In genomic region chr12:57088442-57089258, GRCh38 we compare ENCODE assay signal across 8 cellular contexts. TPM values are rescaled to one million over a fixed set of nuclear protein-coding genes. Genes with fewer than 3 reads are reported as not detected.
DNase-seq lines count a peak whose midpoint lies in the region; ATAC-seq and TF ChIP-seq lines count a peak whose summit lies in the region.

Gene NAB2, plus strand, starts transcription at chr12:57089114. Its CDS starts 158 bp downstream, at chr12:57089272.

- H3K4me2 ChIP-seq in mammary epithelial cell (ENCODE audit: insufficient read depth, low read depth, low read length) (peak within 1 kb of the TSS; percentile 92), smooth muscle cell (peak within 1 kb of the TSS; percentile 92)

- H3K4me3 Mint-ChIP-seq in immature natural killer cell = peak within 1 kb of the TSS; percentile 88 to 97 (median 95)

- H3K27ac ChIP-seq in mammary epithelial cell (ENCODE audit: insufficient read depth, low read depth, low read length) (peak within 1 kb of the TSS; percentile 97), smooth muscle cell (ENCODE audit: low read depth) (peak within 1 kb of the TSS; percentile 100)

- intact Hi-C loops in mammary epithelial cell (cut with micrococcal nuclease) = loop anchor here (1.0 kb wide), 3 partner anchors 10 to 152 kb away; partner anchors contain the start of gene NEMP1

- peaks cover 40% of the 10 kb centered on the region for H3K79me2 ChIP-seq in mammary epithelial cell (ENCODE audit: insufficient read depth, low read length)
- H3K79me2 ChIP-seq in smooth muscle cell (ENCODE audit: low read depth) = peaks cover 41% of the 10 kb centered on the region

- H3K27me3 ChIP-seq in mammary epithelial cell (ENCODE audit: insufficient read depth, low read length) (no peaks in the 10 kb centered on the region), smooth muscle cell (ENCODE audit: low read depth) (no peaks in the 10 kb centered on the region)

- H3K4me1 Mint-ChIP-seq in immature natural killer cell = peaks cover 43 to 46% of the 10 kb centered on the region in 2 donors

- H3K4me3 ChIP-seq in AG04449 (ENCODE audit: low read depth, low read length) (peak within 1 kb of the TSS; percentile 91), WI38 (ENCODE audit: low read depth, low read length) (peak within 1 kb of the TSS; percentile 98), mammary epithelial cell (replicated peaks in 1 of 3; ENCODE audit: insufficient read depth in 1 of 3, low read depth in 2 of 3, low read length in 3 of 3) (peak within 1 kb of the TSS; percentile 72 to 96 (median 88)), smooth muscle cell (peak within 1 kb of the TSS; percentile 89)

- no TSS peak for BruUV-seq in mammary epithelial cell (replicated peaks; lab: Mats Ljungman, UMichigan)

- peak; percentile 82 for DNase-seq in AG04449 (ENCODE audit: low read depth, low spot score)
- peak; percentile 91 for DNase-seq in NCI-H2227 (lab: John Stamatoyannopoulos, UW; ENCODE audit: unreplicated experiment)
- peak; percentile 90 for DNase-seq in mammary epithelial cell
- peak; percentile 90 to 93 (median 93) for DNase-seq in immature natural killer cell
- peak; percentile 88 for DNase-seq in smooth muscle cell (lab: John Stamatoyannopoulos, UW; ENCODE audit: unreplicated experiment)

- H3K9ac ChIP-seq in mammary epithelial cell (ENCODE audit: insufficient read depth, low read length) = peak within 1 kb of the TSS; percentile 77
- H3K9ac ChIP-seq in smooth muscle cell (ENCODE audit: low read depth) = peak within 1 kb of the TSS; percentile 96

- peaks cover 37% of the 10 kb centered on the region for H3F3A ChIP-seq in smooth muscle cell (ENCODE audit: low read depth)

- under 1% methylated on average over 17 of the region's 85 CpGs for WGBS in mammary epithelial cell (ENCODE audit: low coverage, missing lambda C conversion rate)
- WGBS in smooth muscle cell (ENCODE audit: low lambda C conversion rate) = under 1% methylated on average over 38 of the region's 85 CpGs

- CTCF ChIA-PET in AG04449 (lab: Yijun Ruan, JAX) = interaction anchor here (0.8 to 16.5 kb wide), 8 partner anchors 10 to 155 kb away, joined by 3 to 218 read pairs (median 4); partner anchors contain the start of genes NEMP1 and STAT6
- CTCF ChIA-PET in mammary epithelial cell (lab: Charles Lee; ENCODE audit: low non-redundant PET) = interaction anchor here (0.6 kb wide), 3 partner anchors 19 to 87 kb away, joined by 3 to 4 read pairs (median 4); partner anchors contain the start of gene STAT6

- H3K27me3 Mint-ChIP-seq in immature natural killer cell (ENCODE audit: low read depth in 3 of 3) = peaks cover 3 to 13% (median 9%) of the 10 kb centered on the region in 3 donors

- peaks cover 60% of the 10 kb centered on the region for H3K4me1 ChIP-seq in mammary epithelial cell (ENCODE audit: insufficient read depth, low read length)
- H3K4me1 ChIP-seq in smooth muscle cell (ENCODE audit: low read depth) = peaks cover 33% of the 10 kb centered on the region

- peak; percentile 41 for ATAC-seq in GM18873 (IDR thresholded peaks at IDR 0.05; ENCODE audit: low FRiP score, unreplicated experiment)
- ATAC-seq in HG03135 (IDR thresholded peaks at IDR 0.05; ENCODE audit: unreplicated experiment) = peak; percentile 44

- H3K9me3 Mint-ChIP-seq in immature natural killer cell = no peaks in the 10 kb centered on the region

- H3K36me3 ChIP-seq in mammary epithelial cell (ENCODE audit: insufficient read depth, low read length) (peaks cover 6% of the 10 kb centered on the region), smooth muscle cell (ENCODE audit: low read depth) (no peaks in the 10 kb centered on the region)

- TF ChIP-seq CTCF in AG04449 (IDR thresholded peaks at IDR 0.05; ENCODE audit: insufficient read depth, low read length, missing control alignments) = no peak
- TF ChIP-seq CTCF in WI38 (IDR thresholded peaks at IDR 0.05; ENCODE audit: low read depth, low read length) = no peak
- TF ChIP-seq CTCF in mammary epithelial cell (conservative IDR thresholded peaks at IDR 0.05 in 1 of 2, IDR thresholded peaks at IDR 0.05 in 1 of 2; ENCODE audit: extremely low read depth in 1 of 2, insufficient read depth in 1 of 2, low read depth in 1 of 2, low read length in 2 of 2) = no peak
- TF ChIP-seq CTCF in smooth muscle cell (IDR thresholded peaks at IDR 0.05; ENCODE audit: borderline replicate concordance, insufficient read depth, poor library complexity, severe bottlenecking) = no peak

- dilution Hi-C loops in mammary epithelial cell (cut with HindIII; ENCODE audit: low sequenced_read_pairs) = no loop called here

- in situ Hi-C loops in mammary epithelial cell (cut with MboI; ENCODE audit: low sequenced_read_pairs in 2 of 2) = no loop called here

- H2AFZ ChIP-seq in mammary epithelial cell (ENCODE audit: low read depth, low read length) (peak within 1 kb of the TSS; percentile 40), smooth muscle cell (ENCODE audit: low read depth) (no peak within 1 kb of the TSS)

- H4K20me1 ChIP-seq in mammary epithelial cell (ENCODE audit: insufficient read depth, low read length) (no peaks in the 10 kb centered on the region), smooth muscle cell (ENCODE audit: low read depth) (peaks cover 39% of the 10 kb centered on the region)

- H3K36me3 Mint-ChIP-seq in immature natural killer cell = no peaks in the 10 kb centered on the region

- peak within 1 kb of the TSS; percentile 84 to 99 (median 97) for H3K27ac Mint-ChIP-seq in immature natural killer cell

- POLR2A ChIA-PET in AG04449 (lab: Yijun Ruan, JAX) = interaction anchor here (0.6 to 5.0 kb wide), 14 partner anchors 9 to 370 kb away, joined by 3 to 81 read pairs (median 4); partner anchors contain the start of genes LRP1, NEMP1, SHMT2 and STAT6

- H3K9me3 ChIP-seq in mammary epithelial cell (replicated peaks; ENCODE audit: insufficient read depth, low read length) = no peaks in the 10 kb centered on the region
- H3K9me3 ChIP-seq in smooth muscle cell (replicated peaks; ENCODE audit: low read depth) = no peaks in the 10 kb centered on the region

RNA-seq across cellular contexts. Expression of gene NAB2, which starts in this region (rescaled TPM):
- 10 to 100 TPM; 33.8 to 35.3 TPM for total RNA-seq in mammary epithelial cell
- 28.4 TPM for polyA plus RNA-seq in mammary epithelial cell
- polyA minus RNA-seq in mammary epithelial cell = 66.6 TPM
- polyA plus RNA-seq in immature natural killer cell = 1 to 10 TPM; 1.0 to 2.7 (median 1.3) TPM
- 57.8 and 58.3 TPM in 2 replicates for total RNA-seq in smooth muscle cell
- polyA plus RNA-seq in smooth muscle cell = 37.9 and 39.7 TPM in 2 replicates

Comparison
In these comparisons a context has a peak if more than half of its experiments do, and no peak if none do; other contexts are left out.
1. Peak in every context shown above with its lines: DNase-seq, ATAC-seq, H3K4me3 ChIP-seq and H3K27ac ChIP-seq.